In the genomic region with DNA sequence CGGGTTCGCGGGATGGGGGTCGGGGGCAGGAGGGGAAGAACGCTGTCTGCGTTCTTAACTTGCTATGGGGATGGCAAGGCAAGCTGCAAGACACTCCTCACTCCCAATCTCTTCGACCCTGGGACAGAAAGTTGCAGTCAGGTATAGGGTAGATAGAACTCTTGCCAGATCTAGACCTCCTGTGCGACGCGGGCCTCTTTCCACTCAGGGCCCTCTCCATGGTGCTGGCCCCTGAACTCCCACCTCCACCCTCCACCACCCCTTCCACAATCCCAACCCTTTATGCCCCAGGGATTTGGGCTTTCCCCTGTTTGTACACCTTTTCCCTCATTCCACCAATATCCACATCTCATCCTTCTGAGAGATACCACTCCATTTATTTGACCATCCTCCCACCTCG, we compare ENCODE assay signal across 1 cellular context.
TF ChIP-seq lines count a peak whose summit lies in the region.

No MANE protein-coding gene starts in this region.

TF ChIP-seq in IMR-90, 13 proteins besides CTCF, POLR2A, EP300 and RAD21:
- TF ChIP-seq, protein P1, sequence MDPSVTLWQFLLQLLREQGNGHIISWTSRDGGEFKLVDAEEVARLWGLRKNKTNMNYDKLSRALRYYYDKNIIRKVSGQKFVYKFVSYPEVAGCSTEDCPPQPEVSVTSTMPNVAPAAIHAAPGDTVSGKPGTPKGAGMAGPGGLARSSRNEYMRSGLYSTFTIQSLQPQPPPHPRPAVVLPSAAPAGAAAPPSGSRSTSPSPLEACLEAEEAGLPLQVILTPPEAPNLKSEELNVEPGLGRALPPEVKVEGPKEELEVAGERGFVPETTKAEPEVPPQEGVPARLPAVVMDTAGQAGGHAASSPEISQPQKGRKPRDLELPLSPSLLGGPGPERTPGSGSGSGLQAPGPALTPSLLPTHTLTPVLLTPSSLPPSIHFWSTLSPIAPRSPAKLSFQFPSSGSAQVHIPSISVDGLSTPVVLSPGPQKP (IDR thresholded peaks at IDR 0.05; ENCODE audit: borderline replicate concordance, low read depth, low read length), result no peak
- TF ChIP-seq, protein P2, sequence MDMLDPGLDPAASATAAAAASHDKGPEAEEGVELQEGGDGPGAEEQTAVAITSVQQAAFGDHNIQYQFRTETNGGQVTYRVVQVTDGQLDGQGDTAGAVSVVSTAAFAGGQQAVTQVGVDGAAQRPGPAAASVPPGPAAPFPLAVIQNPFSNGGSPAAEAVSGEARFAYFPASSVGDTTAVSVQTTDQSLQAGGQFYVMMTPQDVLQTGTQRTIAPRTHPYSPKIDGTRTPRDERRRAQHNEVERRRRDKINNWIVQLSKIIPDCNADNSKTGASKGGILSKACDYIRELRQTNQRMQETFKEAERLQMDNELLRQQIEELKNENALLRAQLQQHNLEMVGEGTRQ (IDR thresholded peaks at IDR 0.05; ENCODE audit: low read depth, low read length), result no peak
- TF ChIP-seq MXI1 (IDR thresholded peaks at IDR 0.05; ENCODE audit: borderline replicate concordance, low read depth, low read length) (no peak), RFX5 (IDR thresholded peaks at IDR 0.05; ENCODE audit: low read depth, low read length) (no peak), NFE2L2 (IDR thresholded peaks at IDR 0.05; ENCODE audit: low read depth, low read length) (no peak), MAFK (IDR thresholded peaks at IDR 0.05; ENCODE audit: low read depth, low read length) (no peak), SMC3 (IDR thresholded peaks at IDR 0.05; ENCODE audit: low read depth, low read length) (no peak), CEBPB (IDR thresholded peaks at IDR 0.05; ENCODE audit: low read depth, low read length) (no peak), RCOR1 (IDR thresholded peaks at IDR 0.05; ENCODE audit: insufficient replicate concordance, low read length) (no peak), CHD1 (IDR thresholded peaks at IDR 0.05; ENCODE audit: low read depth, low read length) (no peak), BHLHE40 (IDR thresholded peaks at IDR 0.05; ENCODE audit: low read depth, low read length) (no peak)
